Comparison of ENCODE assay signal across 8 cellular contexts in the genomic region with DNA sequence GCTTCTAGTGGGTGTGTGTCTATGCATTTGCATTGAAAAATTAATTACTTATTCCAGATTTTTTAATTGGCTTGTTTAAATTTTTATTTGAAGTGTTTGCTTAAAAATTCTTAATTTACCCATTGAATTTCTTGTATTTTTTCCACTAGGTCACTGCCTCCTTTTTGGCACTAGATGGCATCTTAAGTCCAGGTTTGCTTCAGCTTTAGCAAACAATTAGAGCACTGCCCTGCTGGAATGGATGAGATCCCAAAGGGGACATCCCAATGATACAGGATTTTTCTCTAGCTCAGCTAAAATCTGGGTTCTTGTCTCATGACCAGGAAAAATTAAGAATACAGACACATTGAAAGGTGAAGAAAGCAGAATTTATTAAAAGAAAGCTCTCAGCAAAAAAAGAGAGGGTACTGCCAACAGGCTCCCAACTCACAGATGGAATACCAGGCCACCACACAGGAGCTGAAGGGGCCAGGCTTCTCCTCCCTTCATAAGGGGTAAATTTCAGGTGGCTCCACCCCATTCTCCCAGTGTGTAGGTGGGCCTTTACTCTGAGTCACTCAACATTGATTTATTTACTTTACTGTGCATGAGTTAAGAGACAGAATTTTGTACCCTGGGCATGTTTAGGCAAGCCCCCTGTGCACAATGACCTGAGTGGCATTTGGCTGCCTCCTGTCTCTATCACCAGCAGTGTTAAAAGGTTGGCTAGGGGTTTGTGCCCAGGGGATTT.
DNase-seq lines count a peak whose midpoint lies in the region; ATAC-seq and TF ChIP-seq lines count a peak whose summit lies in the region.
"Had no signal": no experiment of that assay in that cellular context is flagged by ENCODE, and none has a peak within 500 bp of the region (broad histone marks: within the 10 kb centered on the region; RNA-seq: fewer than 3 reads in every experiment).

No MANE protein-coding gene starts in this region.

- no peak overlapping the region for H3K4me3 ChIP-seq in stomach

- ATAC-seq in HG03342 (IDR thresholded peaks at IDR 0.05; ENCODE audit: unreplicated experiment), result peak; percentile 70

- H3K27ac ChIP-seq in stomach, result no peak overlapping the region

- in situ Hi-C loops in SK-MEL-5 (cut with HindIII; ENCODE audit: low pct_unique_long_range_greater_than_20kb, low sequenced_read_pairs), result no loop called here

- DNase-seq in SK-MEL-5 (ENCODE audit: low read depth, low spot score) (peak; percentile 74), iPS DF 4.7 (ENCODE audit: extremely low read depth, low spot score) (peak; percentile 19), stomach (no peak), germinal center (ENCODE audit: low spot score) (no peak)
- DNase-seq in activated naive CD4-positive, alpha-beta T cell treated with Interleukin-2 at 50 U/mL for 16 hours, result no peak
- DNase-seq: activated B cell treated with CpG ODN at 0.5 μM for 24 hours had no signal

- intact Hi-C loops in stomach (cut with DNase I; ENCODE audit: low total_unique reads), result no loop called here

- H3K36me3 ChIP-seq in stomach, result no peaks in the 10 kb centered on the region

- no peaks in the 10 kb centered on the region for H3K27me3 ChIP-seq in stomach

- peak; percentile 53; the same call in 2 of the 3 replicates for TF ChIP-seq CTCF in GM12872 (IDR thresholded peaks at IDR 0.05; ENCODE audit: insufficient read depth, low read depth, low read length)
- TF ChIP-seq CTCF in stomach (IDR thresholded peaks at IDR 0.05), result peak in 3 of 7 experiments; percentile 9 to 23 (median 19)

- no peak for TF ChIP-seq EP300 in stomach (IDR thresholded peaks at IDR 0.05)

- peaks cover 0 to 12% (median 0%) of the 10 kb centered on the region in 4 donors for H3K9me3 ChIP-seq in stomach

- no peak for TF ChIP-seq POLR2A in stomach (IDR thresholded peaks at IDR 0.05)

- no peaks in the 10 kb centered on the region for H3K4me1 ChIP-seq in stomach

Comparison
In these comparisons a context has a peak if more than half of its experiments do, and no peak if none do; other contexts are left out.
1. DNase-seq: peak in SK-MEL-5 (single experiment) and iPS DF 4.7 (single experiment); none in stomach (single experiment), germinal center (single experiment) and activated naive CD4-positive, alpha-beta T cell treated with Interleukin-2 at 50 U/mL for 16 hours (single experiment).